Comparison of ENCODE assay signal across 30 cellular contexts in genomic region chr22:11616811-11617210, GRCh38.
"Had no signal": no experiment of that assay in that cellular context is flagged by ENCODE, and none has a peak within 500 bp of the region (broad histone marks: within the 10 kb centered on the region; RNA-seq: fewer than 3 reads in every experiment).

No MANE protein-coding gene starts in this region.

- H3K4me1 ChIP-seq: ascending aorta, gastroesophageal sphincter, left ventricle myocardium inferior, prostate gland, sigmoid colon, stomach, thyroid gland, upper lobe of right lung had no signal

- H3K4me1 Mint-ChIP-seq: activated CD4-positive, alpha-beta T cell treated with anti-CD3 and anti-CD28 coated beads for 36 hours; nephron; stimulated activated naive B cell treated with anti-CD40 and anti-IgM and Interleukin-4, amounts not matched to agents 10 μg/mL and 1 μg/mL and 100 μg/mL, for 72 hours had no signal

- H3K27ac ChIP-seq: ascending aorta, brain microvascular endothelial cell, epithelial cell of prostate, gastroesophageal sphincter, left ventricle myocardium inferior, neutrophil, prostate gland, sigmoid colon, stomach, thyroid gland, upper lobe of right lung had no signal

- ATAC-seq: activated CD4-positive, alpha-beta T cell treated with anti-CD3 and anti-CD28 coated beads for 36 hours; activated naive CD4-positive, alpha-beta T cell treated with anti-CD3 and anti-CD28 coated beads, Interleukin-2, amount 50 U/mL, for 72 hours; activated T-cell treated with anti-CD3 and anti-CD28 coated beads, Interleukin-2, amount 50 U/mL, for 72 hours; gastroesophageal sphincter; mucosa of descending colon; stimulated activated naive B cell treated with anti-CD40 and anti-IgM and Interleukin-4, amounts not matched to agents 10 μg/mL and 1 μg/mL and 100 μg/mL, for 72 hours; upper lobe of right lung had no signal

- H3K9me3 ChIP-seq: prostate gland had no signal

- H3K36me3 ChIP-seq: ascending aorta, brain microvascular endothelial cell, gastroesophageal sphincter, left ventricle myocardium inferior, neutrophil, prostate gland, sigmoid colon, stomach, thyroid gland, upper lobe of right lung had no signal

- H3K27me3 ChIP-seq: ascending aorta, brain microvascular endothelial cell, gastroesophageal sphincter, neutrophil, sigmoid colon, stomach, thyroid gland, upper lobe of right lung had no signal

- H3K4me3 ChIP-seq: ascending aorta, gastroesophageal sphincter, left ventricle myocardium inferior, lung, mucosa of descending colon, prostate gland, sigmoid colon, stomach, thyroid gland, upper lobe of right lung had no signal

- H3K27ac Mint-ChIP-seq: activated CD4-positive, alpha-beta T cell treated with anti-CD3 and anti-CD28 coated beads for 36 hours; activated T-cell treated with anti-CD3 and anti-CD28 coated beads, Interleukin-2, amount 50 U/mL, for 72 hours; dendritic cell treated with granulocyte-macrophage colony-stimulating factor and Interleukin-4, amounts not matched to agents 40 ng/mL and 50 ng/mL, for 4 days; nephron; stimulated activated naive B cell treated with anti-CD40 and anti-IgM and Interleukin-4, amounts not matched to agents 10 μg/mL and 1 μg/mL and 100 μg/mL, for 72 hours had no signal

- H3K27me3 Mint-ChIP-seq: activated CD4-positive, alpha-beta T cell treated with anti-CD3 and anti-CD28 coated beads for 36 hours; dendritic cell treated with granulocyte-macrophage colony-stimulating factor and Interleukin-4, amounts not matched to agents 40 ng/mL and 50 ng/mL, for 4 days; stimulated activated naive B cell treated with anti-CD40 and anti-IgM and Interleukin-4, amounts not matched to agents 10 μg/mL and 1 μg/mL and 100 μg/mL, for 72 hours had no signal

- DNase-seq: activated CD4-positive, alpha-beta T cell treated with anti-CD3 and anti-CD28 coated beads for 36 hours; activated CD4-positive, CD25-positive, alpha-beta regulatory T cell; activated naive CD4-positive, alpha-beta T cell; activated T-cell treated with anti-CD3 and anti-CD28 coated beads for 4 hours; activated T-cell treated with anti-CD3 and anti-CD28 coated beads, Interleukin-2, amount 50 U/mL, for 72 hours; brain microvascular endothelial cell; hypothalamus; kidney glomerular epithelial cell; left ventricle myocardium inferior; retina; sigmoid colon; small intestine; stimulated activated CD4-positive, alpha-beta T cell treated with anti-CD3 and anti-CD28 coated beads, Interleukin-1b, Interleukin-23, amount 100 ng/mL, for 48 hours; stimulated activated CD4-positive, alpha-beta T cell treated with anti-CD3 and anti-CD28 coated beads, Interleukin-4, amount 100 ng/mL, for 4 hours; stimulated activated CD8-positive, alpha-beta memory T cell treated with anti-CD3 and anti-CD28 coated beads, Interleukin-4, amount 100 ng/mL, for 48 hours; stimulated activated naive B cell treated with anti-CD40 and anti-IgM and Interleukin-4, amounts not matched to agents 10 μg/mL and 1 μg/mL and 100 μg/mL, for 72 hours; stomach; T-helper 1 cell; thyroid gland had no signal

- H3K4me3 Mint-ChIP-seq: activated CD4-positive, alpha-beta T cell treated with anti-CD3 and anti-CD28 coated beads for 36 hours; activated T-cell treated with anti-CD3 and anti-CD28 coated beads, Interleukin-2, amount 50 U/mL, for 72 hours; dendritic cell treated with granulocyte-macrophage colony-stimulating factor and Interleukin-4, amounts not matched to agents 40 ng/mL and 50 ng/mL, for 4 days; nephron; stimulated activated naive B cell treated with anti-CD40 and anti-IgM and Interleukin-4, amounts not matched to agents 10 μg/mL and 1 μg/mL and 100 μg/mL, for 72 hours had no signal
